ENCODE assay signal across 13 cellular contexts in genomic region chr17:78771758-78772382, GRCh38. TPM values are rescaled to one million over a fixed set of nuclear protein-coding genes. Genes with fewer than 3 reads are reported as not detected.
DNase-seq lines count a peak whose midpoint lies in the region; ATAC-seq and TF ChIP-seq lines count a peak whose summit lies in the region.
"Had no signal": no experiment of that assay in that cellular context is flagged by ENCODE, and none has a peak within 500 bp of the region (broad histone marks: within the 10 kb centered on the region; RNA-seq: fewer than 3 reads in every experiment).

No MANE protein-coding gene starts in this region.

- H3K4me1 ChIP-seq in Peyer's patch = peaks cover 0 to 18% (median 4%) of the 10 kb centered on the region in 4 donors

- no peak for TF ChIP-seq POLR2A in Peyer's patch (IDR thresholded peaks at IDR 0.05)

- H3K36me3 ChIP-seq in Peyer's patch = no peaks in the 10 kb centered on the region
- H3K36me3 ChIP-seq: right lobe of liver had no signal

- peaks cover 32% of the 10 kb centered on the region for H3K36me3 Mint-ChIP-seq in activated naive CD4-positive, alpha-beta T cell treated with anti-CD3 and anti-CD28 coated beads, Interleukin-2, amount 10 ng/mL, durations not matched to agents 7 days and 5 days
- peaks cover 12% of the 10 kb centered on the region for H3K36me3 Mint-ChIP-seq in type B pancreatic cell

- no peaks in the 10 kb centered on the region for H3K9me3 ChIP-seq in Peyer's patch
- H3K9me3 ChIP-seq: right lobe of liver had no signal

- no peaks in the 10 kb centered on the region for H3K27me3 ChIP-seq in Peyer's patch
- H3K27me3 ChIP-seq: right lobe of liver had no signal

- peak overlapping the region in 2 of 4 donors; percentile 2 to 26 for H3K4me3 ChIP-seq in Peyer's patch
- H3K4me3 ChIP-seq: coronary artery, lung, right lobe of liver had no signal

- CTCF ChIA-PET in activated naive CD4-positive, alpha-beta T cell treated with anti-CD3 and anti-CD28 coated beads, Interleukin-2, amount 10 ng/mL, durations not matched to agents 7 days and 5 days (lab: Charles Lee) = interaction anchor here (1.1 to 1.3 kb wide), 2 partner anchors 8 to 23 kb away, joined by 3 read pairs; no protein-coding TSS in a partner anchor

- H3K4me3 Mint-ChIP-seq in activated naive CD4-positive, alpha-beta T cell treated with anti-CD3 and anti-CD28 coated beads, Interleukin-2, amount 10 ng/mL, durations not matched to agents 7 days and 5 days = peak overlapping the region; percentile 80
- H3K4me3 Mint-ChIP-seq in type B pancreatic cell = no peak overlapping the region

- TF ChIP-seq CTCF in Peyer's patch (IDR thresholded peaks at IDR 0.05) = no peak
- no peak for TF ChIP-seq CTCF in type B pancreatic cell (conservative IDR thresholded peaks at IDR 0.05)

- H3K9me3 Mint-ChIP-seq in activated naive CD4-positive, alpha-beta T cell treated with anti-CD3 and anti-CD28 coated beads, Interleukin-2, amount 10 ng/mL, durations not matched to agents 7 days and 5 days = no peaks in the 10 kb centered on the region
- no peaks in the 10 kb centered on the region for H3K9me3 Mint-ChIP-seq in type B pancreatic cell

- ATAC-seq in esophagus mucosa (peak; percentile 24), GM21367 (IDR thresholded peaks at IDR 0.05; ENCODE audit: unreplicated experiment) (no peak), HG02973 (IDR thresholded peaks at IDR 0.05; ENCODE audit: unreplicated experiment) (no peak), HG03442 (IDR thresholded peaks at IDR 0.05; ENCODE audit: unreplicated experiment) (no peak)

- peak overlapping the region; percentile 98 for H3K27ac Mint-ChIP-seq in activated naive CD4-positive, alpha-beta T cell treated with anti-CD3 and anti-CD28 coated beads, Interleukin-2, amount 10 ng/mL, durations not matched to agents 7 days and 5 days
- peak overlapping the region; percentile 21 for H3K27ac Mint-ChIP-seq in type B pancreatic cell

- DNase-seq in activated naive CD4-positive, alpha-beta T cell treated with anti-CD3 and anti-CD28 coated beads, Interleukin-2, amount 10 ng/mL, durations not matched to agents 7 days and 5 days = no peak
- no peak for DNase-seq in activated naive CD4-positive, alpha-beta T cell (lab: John Stamatoyannopoulos, UW)
- DNase-seq in Peyer's patch = no peak
- no peak for DNase-seq in type B pancreatic cell (ENCODE audit: extremely low spot score, unreplicated experiment)
- DNase-seq: NCI-H1417; NK-92 treated with Interleukin-12 subunit alpha and Interleukin-12 subunit beta, amount 100 ng/mL, for 24 hours had no signal

- H3K4me1 Mint-ChIP-seq in activated naive CD4-positive, alpha-beta T cell treated with anti-CD3 and anti-CD28 coated beads, Interleukin-2, amount 10 ng/mL, durations not matched to agents 7 days and 5 days = peaks cover 57% of the 10 kb centered on the region
- peaks cover 27% of the 10 kb centered on the region for H3K4me1 Mint-ChIP-seq in type B pancreatic cell (ENCODE audit: unreplicated experiment)

- peak overlapping the region; percentile 2 to 100 (median 34) for H3K27ac ChIP-seq in Peyer's patch
- H3K27ac ChIP-seq: coronary artery, right lobe of liver had no signal

- no peaks in the 10 kb centered on the region for H3K27me3 Mint-ChIP-seq in activated naive CD4-positive, alpha-beta T cell treated with anti-CD3 and anti-CD28 coated beads, Interleukin-2, amount 10 ng/mL, durations not matched to agents 7 days and 5 days
- H3K27me3 Mint-ChIP-seq in type B pancreatic cell = no peaks in the 10 kb centered on the region

RNA-seq across cellular contexts. Expression of gene CYTH1, which starts 10.2 kb away (rescaled TPM):
- total RNA-seq in Peyer's patch (100 to 1,000 TPM in 2 of 4 donors, 10 to 100 TPM in 2; 88.3 to 262 (median 109) TPM), esophagus mucosa (54.7 TPM), type B pancreatic cell (ENCODE audit: low replicate concordance) (18.8 and 30.3 TPM in 2 replicates)
